Comparison of ENCODE assay signal across 29 cellular contexts in the genomic region with DNA sequence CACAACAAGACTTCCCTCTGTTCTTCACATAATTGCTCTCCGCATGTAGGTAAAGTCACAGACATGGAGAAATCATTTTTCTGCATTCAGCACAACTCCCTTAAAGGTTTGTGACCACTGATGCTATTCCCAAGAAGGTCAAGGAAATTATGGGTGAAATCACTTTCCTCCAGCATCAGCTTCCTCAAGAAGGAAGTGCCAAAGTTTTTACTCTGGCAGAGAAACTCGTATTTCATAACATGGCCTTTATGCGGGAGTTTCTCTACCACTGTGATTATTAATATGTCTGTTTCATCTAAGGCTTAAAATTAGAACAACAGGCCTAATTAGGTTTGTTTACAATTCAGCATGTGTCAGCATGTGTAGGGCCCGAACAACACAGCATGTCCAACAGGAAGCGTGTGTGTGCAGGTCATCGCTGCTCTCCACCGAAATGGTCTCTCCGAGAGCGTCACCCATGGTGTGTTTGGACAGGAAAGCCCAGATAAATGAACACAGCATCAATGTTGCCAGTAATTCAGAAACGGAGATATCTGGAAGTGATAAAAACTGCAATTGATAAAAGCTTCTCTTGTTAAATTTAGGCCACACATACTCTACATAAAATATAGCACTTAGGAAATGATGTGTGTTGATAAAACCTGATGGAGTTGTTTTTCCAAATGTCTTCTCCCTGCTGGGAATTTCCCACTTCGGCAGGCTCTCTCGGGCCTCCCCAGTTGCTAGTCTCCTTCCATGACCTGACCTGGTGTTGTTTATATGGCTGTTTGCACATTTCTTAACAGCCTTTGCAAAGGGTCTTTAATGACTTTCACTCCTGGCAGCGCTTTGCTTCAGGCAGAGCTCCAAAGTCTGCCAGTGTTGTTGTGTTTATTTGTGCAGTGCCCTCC.
DNase-seq lines count a peak whose midpoint lies in the region; ATAC-seq and TF ChIP-seq lines count a peak whose summit lies in the region.
"Had no signal": no experiment of that assay in that cellular context is flagged by ENCODE, and none has a peak within 500 bp of the region (broad histone marks: within the 10 kb centered on the region; RNA-seq: fewer than 3 reads in every experiment).

No MANE protein-coding gene starts in this region.

- no peaks in the 10 kb centered on the region for H3K36me3 ChIP-seq in HEK293 (ENCODE audit: control insufficient read depth in 2 of 2, insufficient read depth in 1 of 2, low read length in 2 of 2)
- no peaks in the 10 kb centered on the region for H3K36me3 ChIP-seq in brain microvascular endothelial cell (replicated peaks)
- no peaks in the 10 kb centered on the region for H3K36me3 ChIP-seq in thyroid gland
- H3K36me3 ChIP-seq: breast epithelium, Peyer's patch, SJSA1, upper lobe of right lung had no signal

- H3K27ac ChIP-seq in HEK293 (ENCODE audit: extremely low read depth, low read depth, low read length) (no peak overlapping the region), brain microvascular endothelial cell (peak overlapping the region; percentile 86), thyroid gland (no peak overlapping the region)
- H3K27ac ChIP-seq: A549, breast epithelium, epithelial cell of prostate, Peyer's patch, SJSA1, upper lobe of right lung had no signal

- no peaks in the 10 kb centered on the region for H3K27me3 Mint-ChIP-seq in activated naive CD8-positive, alpha-beta T cell treated with anti-CD3 and anti-CD28 coated beads, Interleukin-2, amount 50 U/mL, for 24 hours
- H3K27me3 Mint-ChIP-seq: CD4-positive, CD25-positive, alpha-beta regulatory T cell; stimulated activated naive B cell treated with anti-CD40 and anti-IgM and Interleukin-4, amounts not matched to agents 10 μg/mL and 1 μg/mL and 100 μg/mL, for 72 hours had no signal

- H3K4me3 ChIP-seq in HEK293 (ENCODE audit: low read depth, low read length) = no peak overlapping the region
- no peak overlapping the region for H3K4me3 ChIP-seq in brain microvascular endothelial cell (ENCODE audit: low read depth, low read length)
- H3K4me3 ChIP-seq in fibroblast of pulmonary artery (replicated peaks; ENCODE audit: low read depth, low read length) = no peak overlapping the region
- H3K4me3 ChIP-seq in thyroid gland (replicated peaks in 1 of 3) = no peak overlapping the region
- H3K4me3 ChIP-seq: A549, breast epithelium, Peyer's patch, SJSA1, skin epidermis, upper lobe of right lung had no signal

- peaks cover 10% of the 10 kb centered on the region for H3K9me3 Mint-ChIP-seq in activated naive CD8-positive, alpha-beta T cell treated with anti-CD3 and anti-CD28 coated beads, Interleukin-2, amount 50 U/mL, for 24 hours

- no peak for ATAC-seq in activated naive CD8-positive, alpha-beta T cell treated with anti-CD3 and anti-CD28 coated beads, Interleukin-2, amount 50 U/mL, for 24 hours
- no peak for ATAC-seq in HG02678 (IDR thresholded peaks at IDR 0.05; ENCODE audit: unreplicated experiment)
- ATAC-seq: A549; activated T-cell treated with anti-CD3 and anti-CD28 coated beads, Interleukin-2, amount 50 U/mL, for 72 hours; HepG2; natural killer cell; stimulated activated naive B cell treated with anti-CD40 and anti-IgM and Interleukin-4, amounts not matched to agents 10 μg/mL and 1 μg/mL and 100 μg/mL, for 72 hours; upper lobe of right lung had no signal

- POLR2A ChIA-PET in HEK293 (lab: Yijun Ruan, JAX) = no interaction called here

- no peak for TF ChIP-seq POLR2A in thyroid gland (IDR thresholded peaks at IDR 0.05)

- CTCF ChIA-PET in HEK293 (lab: Yijun Ruan, JAX) = interaction anchor here (0.5 to 0.6 kb wide), 3 partner anchors 218 to 898 kb away, joined by 3 to 4 read pairs (median 3); no protein-coding TSS in a partner anchor

- no peaks in the 10 kb centered on the region for H3K36me3 Mint-ChIP-seq in activated naive CD8-positive, alpha-beta T cell treated with anti-CD3 and anti-CD28 coated beads, Interleukin-2, amount 50 U/mL, for 24 hours (ENCODE audit: low read depth)
- H3K36me3 Mint-ChIP-seq: CD4-positive, CD25-positive, alpha-beta regulatory T cell; natural killer cell; stimulated activated naive B cell treated with anti-CD40 and anti-IgM and Interleukin-4, amounts not matched to agents 10 μg/mL and 1 μg/mL and 100 μg/mL, for 72 hours had no signal

- no peaks in the 10 kb centered on the region for H3K4me1 Mint-ChIP-seq in activated naive CD8-positive, alpha-beta T cell treated with anti-CD3 and anti-CD28 coated beads, Interleukin-2, amount 50 U/mL, for 24 hours
- H3K4me1 Mint-ChIP-seq: natural killer cell; stimulated activated naive B cell treated with anti-CD40 and anti-IgM and Interleukin-4, amounts not matched to agents 10 μg/mL and 1 μg/mL and 100 μg/mL, for 72 hours had no signal

- no peaks in the 10 kb centered on the region for H3K4me1 ChIP-seq in HEK293 (ENCODE audit: control insufficient read depth, insufficient read depth, low read length)
- H3K4me1 ChIP-seq in thyroid gland = no peaks in the 10 kb centered on the region
- H3K4me1 ChIP-seq: A549, breast epithelium, Peyer's patch, upper lobe of right lung had no signal

- WGBS in thyroid gland, 2 donors = 54 to 59% methylated on average over 13 of the region's 13 CpGs

- in situ Hi-C loops in brain microvascular endothelial cell (cut with HindIII; ENCODE audit: low pct_ligation_motif_present, low sequenced_read_pairs) = no loop called here

- H3K4me3 Mint-ChIP-seq in activated naive CD8-positive, alpha-beta T cell treated with anti-CD3 and anti-CD28 coated beads, Interleukin-2, amount 50 U/mL, for 24 hours = no peak overlapping the region
- H3K4me3 Mint-ChIP-seq: activated T-cell treated with anti-CD3 and anti-CD28 coated beads, Interleukin-2, amount 50 U/mL, for 72 hours; CD4-positive, CD25-positive, alpha-beta regulatory T cell; natural killer cell; stimulated activated naive B cell treated with anti-CD40 and anti-IgM and Interleukin-4, amounts not matched to agents 10 μg/mL and 1 μg/mL and 100 μg/mL, for 72 hours had no signal

- H3K27me3 ChIP-seq in brain microvascular endothelial cell (replicated peaks) (no peaks in the 10 kb centered on the region), thyroid gland (no peaks in the 10 kb centered on the region)
- H3K27me3 ChIP-seq: breast epithelium, Peyer's patch, SJSA1, upper lobe of right lung had no signal

- no peak overlapping the region for H3K27ac Mint-ChIP-seq in activated naive CD8-positive, alpha-beta T cell treated with anti-CD3 and anti-CD28 coated beads, Interleukin-2, amount 50 U/mL, for 24 hours
- H3K27ac Mint-ChIP-seq: activated T-cell treated with anti-CD3 and anti-CD28 coated beads, Interleukin-2, amount 50 U/mL, for 72 hours; CD4-positive, CD25-positive, alpha-beta regulatory T cell; natural killer cell; stimulated activated naive B cell treated with anti-CD40 and anti-IgM and Interleukin-4, amounts not matched to agents 10 μg/mL and 1 μg/mL and 100 μg/mL, for 72 hours had no signal

- TF ChIP-seq CTCF in HEK293 (tag by site-specific recombination; IDR thresholded peaks at IDR 0.05) (no peak), brain microvascular endothelial cell (IDR thresholded peaks at IDR 0.05; ENCODE audit: low read depth, low read length, missing control alignments) (no peak), fibroblast of pulmonary artery (IDR thresholded peaks at IDR 0.05; ENCODE audit: low read length, missing control alignments) (no peak), thyroid gland (IDR thresholded peaks at IDR 0.05) (no peak)

- H3K9me3 ChIP-seq in HEK293 (ENCODE audit: control insufficient read depth, insufficient read depth, low read depth, low read length) = no peaks in the 10 kb centered on the region
- H3K9me3 ChIP-seq in thyroid gland = no peaks in the 10 kb centered on the region
- H3K9me3 ChIP-seq: A549, Peyer's patch, SJSA1, upper lobe of right lung had no signal

- intact Hi-C loops in thyroid gland (cut with DNase I) = no loop called here

- DNase-seq in brain microvascular endothelial cell (peak; percentile 25), fibroblast of pulmonary artery (ENCODE audit: low read depth) (peak; percentile 13), pulmonary artery endothelial cell (ENCODE audit: low read depth, low spot score) (peak; percentile 36), thyroid gland (no peak), SHP77 treated with DMSO at 0.1 percent for 48 hours (lab: John Stamatoyannopoulos, UW) (no peak)
- DNase-seq in activated naive CD8-positive, alpha-beta T cell treated with anti-CD3 and anti-CD28 coated beads, Interleukin-2, amount 50 U/mL, for 24 hours = no peak
- DNase-seq: activated T-cell treated with anti-CD3 and anti-CD28 coated beads, Interleukin-2, amount 50 U/mL, for 72 hours; AML-193; Calu3; CD4-positive, CD25-positive, alpha-beta regulatory T cell; DMS79; effector CD8-positive, alpha-beta T cell; head of caudate nucleus; Kasumi-1; kidney; midbrain; natural killer cell; NCI-H1436; Peyer's patch; stimulated activated naive B cell treated with anti-CD40 and anti-IgM and Interleukin-4, amounts not matched to agents 10 μg/mL and 1 μg/mL and 100 μg/mL, for 72 hours; upper lobe of right lung had no signal

TF ChIP-seq in HEK293, 187 proteins besides CTCF, POLR2A, EP300 and RAD21 (continues in another document):
- no peak for TF ChIP-seq ZNF169 (tag by site-specific recombination; IDR thresholded peaks at IDR 0.05)
- peak; percentile 29; the same call in 1 of the 2 replicates for TF ChIP-seq ZNF398 (tag by site-specific recombination; IDR thresholded peaks at IDR 0.05)

Comparison
In these comparisons a context has a peak if more than half of its experiments do, and no peak if none do; other contexts are left out.
1. DNase-seq: peak in brain microvascular endothelial cell (single experiment), fibroblast of pulmonary artery (single experiment) and pulmonary artery endothelial cell (single experiment); none in thyroid gland (0 of 2), activated naive CD8-positive, alpha-beta T cell treated with anti-CD3 and anti-CD28 coated beads, Interleukin-2, amount 50 U/mL, for 24 hours (single experiment) and SHP77 treated with DMSO at 0.1 percent for 48 hours (single experiment).